In genomic region chr6:26501482-26501986, GRCh38 we compare ENCODE assay signal across 8 cellular contexts. TPM values are rescaled to one million over a fixed set of nuclear protein-coding genes. Genes with fewer than 3 reads are reported as not detected.
A peak's percentile ranks its signal among the peaks of the same experiment; 100 is the strongest.
DNase-seq lines count a peak whose midpoint lies in the region; ATAC-seq, FAIRE-seq and TF ChIP-seq lines count a peak whose summit lies in the region.

No MANE protein-coding gene starts in this region.

- WGBS in lung, 2 donors, result 7 to 10% methylated on average over 49 of the region's 49 CpGs

- H3K4me1 ChIP-seq in lung (ENCODE audit: control insufficient read depth in 2 of 2, insufficient read depth in 2 of 2, low read length in 2 of 2), result peaks cover 0 to 5% of the 10 kb centered on the region in 2 donors

- peak; percentile 24 for DNase-seq in GM12891 (ENCODE audit: insufficient read length, low spot score)
- peak; percentile 17 for DNase-seq in T-helper 9 cell
- DNase-seq in chondrocyte (ENCODE audit: low spot score), result no peak
- DNase-seq in lung (ENCODE audit: low spot score), result peak; percentile 31
- DNase-seq in NCI-H187 (lab: John Stamatoyannopoulos, UW), result no peak
- DNase-seq in globus pallidus (ENCODE audit: low spot score), result no peak

- no peaks in the 10 kb centered on the region for H3K9me3 ChIP-seq in lung (ENCODE audit: control insufficient read depth in 2 of 2, insufficient read depth in 1 of 2, low read length in 1 of 2)

- H3K4me3 Mint-ChIP-seq in chondrocyte (ENCODE audit: unreplicated experiment), result peak overlapping the region; percentile 65
- H3K4me3 Mint-ChIP-seq in stimulated activated memory B cell treated with anti-CD40 and anti-IgM and Interleukin-4, amounts not matched to agents 10 μg/mL and 1 μg/mL and 100 μg/mL, for 72 hours, result peak overlapping the region; percentile 88

- peak; percentile 81 for FAIRE-seq in GM12891 (lab: Jason Lieb, UNC)

- ATAC-seq in lung (ENCODE audit: insufficient read depth, low FRiP score), result peak; percentile 27
- peak; percentile 79 for ATAC-seq in stimulated activated memory B cell treated with anti-CD40 and anti-IgM and Interleukin-4, amounts not matched to agents 10 μg/mL and 1 μg/mL and 100 μg/mL, for 72 hours
- no peak for ATAC-seq in HG02798 (IDR thresholded peaks at IDR 0.05; ENCODE audit: poor library complexity, unreplicated experiment)

- no peaks in the 10 kb centered on the region for H3K36me3 ChIP-seq in lung (ENCODE audit: control insufficient read depth in 2 of 2, insufficient read depth in 2 of 2, low read length in 2 of 2)

- no peak overlapping the region for H3K4me3 ChIP-seq in lung

- peaks cover 8% of the 10 kb centered on the region for H3K4me1 Mint-ChIP-seq in chondrocyte (ENCODE audit: low read depth)
- peaks cover 27% of the 10 kb centered on the region for H3K4me1 Mint-ChIP-seq in stimulated activated memory B cell treated with anti-CD40 and anti-IgM and Interleukin-4, amounts not matched to agents 10 μg/mL and 1 μg/mL and 100 μg/mL, for 72 hours

- no peaks in the 10 kb centered on the region for H3K36me3 Mint-ChIP-seq in chondrocyte (ENCODE audit: low read depth)
- peaks cover 6% of the 10 kb centered on the region for H3K36me3 Mint-ChIP-seq in stimulated activated memory B cell treated with anti-CD40 and anti-IgM and Interleukin-4, amounts not matched to agents 10 μg/mL and 1 μg/mL and 100 μg/mL, for 72 hours

- H3K27me3 ChIP-seq in lung (ENCODE audit: control insufficient read depth, insufficient read depth), result peaks cover 4% of the 10 kb centered on the region

- no peaks in the 10 kb centered on the region for H3K9me3 Mint-ChIP-seq in chondrocyte (ENCODE audit: low read depth)
- H3K9me3 Mint-ChIP-seq in stimulated activated memory B cell treated with anti-CD40 and anti-IgM and Interleukin-4, amounts not matched to agents 10 μg/mL and 1 μg/mL and 100 μg/mL, for 72 hours, result no peaks in the 10 kb centered on the region

- H3K27ac ChIP-seq in lung (ENCODE audit: low read depth in 1 of 2, low read length in 1 of 2), result no peak overlapping the region

- peaks cover 24% of the 10 kb centered on the region for H3K27me3 Mint-ChIP-seq in chondrocyte (ENCODE audit: low read depth)
- H3K27me3 Mint-ChIP-seq in stimulated activated memory B cell treated with anti-CD40 and anti-IgM and Interleukin-4, amounts not matched to agents 10 μg/mL and 1 μg/mL and 100 μg/mL, for 72 hours, result no peaks in the 10 kb centered on the region

- TF ChIP-seq POLR2A in GM12891 (IDR thresholded peaks at IDR 0.05; ENCODE audit: low read depth, low read length), result no peak

- no peak overlapping the region for H3K27ac Mint-ChIP-seq in chondrocyte (ENCODE audit: unreplicated experiment)
- peak overlapping the region; percentile 69 for H3K27ac Mint-ChIP-seq in stimulated activated memory B cell treated with anti-CD40 and anti-IgM and Interleukin-4, amounts not matched to agents 10 μg/mL and 1 μg/mL and 100 μg/mL, for 72 hours

- TF ChIP-seq CTCF in chondrocyte (IDR thresholded peaks at IDR 0.05) (no peak), lung (IDR thresholded peaks at IDR 0.05; ENCODE audit: control extremely low read depth, extremely low read depth) (no peak)

TF ChIP-seq in GM12891, 5 proteins besides CTCF, POLR2A, EP300 and RAD21:
- TF ChIP-seq POLR2AphosphoS5 (IDR thresholded peaks at IDR 0.05; ENCODE audit: low read depth, low read length) (no peak), PAX5 (IDR thresholded peaks at IDR 0.05; ENCODE audit: insufficient read depth, low read length, severe bottlenecking) (no peak), SPI1 (IDR thresholded peaks at IDR 0.05; ENCODE audit: low read depth, low read length) (no peak), TAF1 (IDR thresholded peaks at IDR 0.05; ENCODE audit: low read depth, low read length) (no peak), POU2F2 (IDR thresholded peaks at IDR 0.05; ENCODE audit: low read depth, low read length) (no peak)
TF ChIP-seq in GM12891: peak in this region for 0.

RNA-seq across cellular contexts. Expression of gene BTN1A1, which starts 1.4 kb away (rescaled TPM):
- polyA plus RNA-seq in GM12891 (2012; ENCODE audit: low read depth, missing spikeins), result 0.14 TPM
- total RNA-seq in chondrocyte (not detected in 3 replicates), lung (under 1 TPM; 0.06 to 0.26 TPM)
- under 1 TPM in 1 of 2 donors, not detected in 1; 0.06 TPM for polyA plus RNA-seq in lung

RNA-seq across cellular contexts. Expression of gene HMGN4, which starts 36.6 kb away (rescaled TPM):
- 46.8 TPM for polyA plus RNA-seq in GM12891 (2012; ENCODE audit: low read depth, missing spikeins)
- 44.7 to 50.1 TPM (median 47.3 TPM) in 3 replicates for total RNA-seq in chondrocyte
- 10 to 100 TPM; 50.8 to 57.6 TPM for total RNA-seq in lung
- 10 to 100 TPM; 16.1 to 73.3 TPM for polyA plus RNA-seq in lung

RNA-seq across cellular contexts. Expression of gene BTN2A1, which starts 43.8 kb away (rescaled TPM):
- 13.8 TPM for polyA plus RNA-seq in GM12891 (2012; ENCODE audit: low read depth, missing spikeins)
- total RNA-seq in chondrocyte (28.3 to 33.6 TPM (median 33.3 TPM) in 3 replicates), lung (10 to 100 TPM; 20.0 to 23.5 TPM)
- polyA plus RNA-seq in lung, result 10 to 100 TPM; 12.4 to 35.3 TPM

Comparison
In these comparisons a context has a peak if more than half of its experiments do, and no peak if none do; other contexts are left out.
1. DNase-seq: peak in GM12891 (single experiment), T-helper 9 cell (single experiment) and lung (single experiment); none in chondrocyte (single experiment), NCI-H187 (0 of 2) and globus pallidus (single experiment).